Comparison of ENCODE assay signal across 14 cellular contexts in the genomic region with DNA sequence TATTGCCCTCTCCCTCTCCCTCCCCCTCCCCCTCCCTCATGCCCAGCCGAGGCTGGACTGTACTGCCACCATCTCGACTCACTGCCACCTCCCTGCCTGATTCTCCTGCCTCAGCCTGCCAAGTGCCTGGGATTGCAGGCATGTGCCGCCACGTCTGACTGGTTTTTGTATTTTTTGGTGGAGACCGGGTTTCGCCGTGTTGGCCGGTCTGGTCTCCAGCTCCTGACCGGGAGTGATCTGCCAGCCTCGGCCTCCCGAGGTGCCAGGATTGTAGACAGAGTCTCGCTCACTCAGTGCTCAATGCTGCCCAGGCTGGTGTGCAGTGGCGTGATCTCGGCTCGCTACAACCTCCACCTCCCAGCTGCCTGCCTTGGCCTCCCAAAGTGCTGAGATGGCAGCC. TPM values are rescaled to one million over a fixed set of nuclear protein-coding genes. Genes with fewer than 3 reads are reported as not detected.
"Had no signal": no experiment of that assay in that cellular context is flagged by ENCODE, and none has a peak within 500 bp of the region (broad histone marks: within the 10 kb centered on the region; RNA-seq: fewer than 3 reads in every experiment).

No MANE protein-coding gene starts in this region.

RNA-seq across cellular contexts. Expression of a gene that starts 5.6 kb away (rescaled TPM):
- total RNA-seq: stomach, subcutaneous adipose tissue, suprapubic skin, temporal lobe, thoracic aorta, thyroid gland, tibial nerve, transverse colon, upper lobe of left lung, upper lobe of right lung, ureter, urinary bladder, uterus, vagina had no signal

RNA-seq across cellular contexts. Expression of a gene that starts 17.0 kb away (rescaled TPM):
- total RNA-seq: subcutaneous adipose tissue, suprapubic skin, temporal lobe, thoracic aorta, thyroid gland, tibial nerve, upper lobe of left lung, upper lobe of right lung, ureter, urinary bladder, uterus, vagina had no signal

RNA-seq across cellular contexts. Expression of a gene that starts 54.0 kb away (rescaled TPM):
- total RNA-seq: temporal lobe, vagina had no signal
